Comparison of ENCODE assay signal across 24 cellular contexts in genomic region chr2:175571078-175571653, GRCh38.
"Had no signal": no experiment of that assay in that cellular context is flagged by ENCODE, and none has a peak within 500 bp of the region (broad histone marks: within the 10 kb centered on the region; RNA-seq: fewer than 3 reads in every experiment).

No MANE protein-coding gene starts in this region.

- DNase-seq: activated CD4-positive, alpha-beta T cell treated with anti-CD3 and anti-CD28 coated beads, Interleukin-2, amount 10 ng/mL, durations not matched to agents 7 days and 5 days; activated CD4-positive, CD25-positive, alpha-beta regulatory T cell treated with anti-CD3 and anti-CD28 coated beads, Interleukin-2, amount 50 U/mL, for 72 hours; activated CD8-positive, alpha-beta memory T cell treated with anti-CD3 and anti-CD28 coated beads, Interleukin-2, amount 10 ng/mL, durations not matched to agents 7 days and 5 days; activated CD8-positive, alpha-beta T cell treated with anti-CD3 and anti-CD28 coated beads for 36 hours; activated effector memory CD4-positive, alpha-beta T cell treated with anti-CD3 and anti-CD28 coated beads, Interleukin-2, amount 50 U/mL, for 16 hours; activated naive CD4-positive, alpha-beta T cell treated with anti-CD3 and anti-CD28 coated beads, Interleukin-2, amount 10 ng/mL, durations not matched to agents 7 days and 5 days; activated T-cell treated with anti-CD3 and anti-CD28 coated beads for 4 hours; cortex of kidney; endodermal cell; foreskin fibroblast; heart right ventricle; islet precursor cell; left cardiac atrium; ovary; stimulated activated CD4-positive, alpha-beta T cell treated with anti-CD3 and anti-CD28 coated beads, Interleukin-2, amount 100 ng/mL, for 24 hours; transverse colon; WERI-Rb-1 had no signal

- H3K9me3 ChIP-seq: heart right ventricle, neutrophil, ovary, prostate gland, right atrium auricular region, transverse colon had no signal

- H3K27ac ChIP-seq: cardiac muscle cell, epithelial cell of prostate, heart right ventricle, neutrophil, ovary, prostate gland, right atrium auricular region, transverse colon, WERI-Rb-1 had no signal

- H3K27me3 ChIP-seq: cardiac muscle cell, heart right ventricle, neutrophil, ovary, right atrium auricular region, transverse colon had no signal

- H3K4me1 ChIP-seq: heart right ventricle, prostate gland, transverse colon had no signal

- ATAC-seq: activated CD8-positive, alpha-beta memory T cell treated with anti-CD3 and anti-CD28 coated beads, Interleukin-2, amount 10 ng/mL, durations not matched to agents 7 days and 5 days; activated CD8-positive, alpha-beta T cell treated with anti-CD3 and anti-CD28 coated beads for 36 hours; heart right ventricle; left cardiac atrium; natural killer cell treated with Interleukin-12 subunit alpha and Interleukin-12 subunit beta and Interleukin-15 and Interleukin-18, amount 100 ng/mL, for 72 hours; stimulated activated memory B cell treated with anti-CD40 and anti-IgM and Interleukin-4, amounts not matched to agents 10 μg/mL and 1 μg/mL and 100 μg/mL, for 72 hours had no signal

- H3K4me3 ChIP-seq: cardiac muscle cell, heart right ventricle, ovary, prostate gland, right atrium auricular region, transverse colon had no signal

- H3K36me3 ChIP-seq: cardiac muscle cell, heart right ventricle, neutrophil, ovary, prostate gland, right atrium auricular region, transverse colon, WERI-Rb-1 had no signal
